In genomic region chr2:200092235-200092634, GRCh38 we compare ENCODE assay signal across 3 cellular contexts.
TF ChIP-seq lines count a peak whose summit lies in the region.

No MANE protein-coding gene starts in this region.

TF ChIP-seq in endothelial cell of umbilical vein, 7 proteins besides CTCF, POLR2A, EP300 and RAD21:
- TF ChIP-seq MAX (IDR thresholded peaks at IDR 0.05; ENCODE audit: insufficient read depth, insufficient read length), result no peak
- TF ChIP-seq POLR2AphosphoS5 (IDR thresholded peaks at IDR 0.05; ENCODE audit: insufficient read depth, low read depth, low read length), result no peak
- TF ChIP-seq GATA2 (IDR thresholded peaks at IDR 0.05; ENCODE audit: insufficient read depth, insufficient read length, low read depth, low read length), result no peak
- no peak for TF ChIP-seq EZH2 (IDR thresholded peaks at IDR 0.05; ENCODE audit: borderline replicate concordance, low read depth, low read length, severe bottlenecking)
- TF ChIP-seq MYC (IDR thresholded peaks at IDR 0.05; ENCODE audit: low read depth, low read length), result no peak
- no peak for TF ChIP-seq JUN (IDR thresholded peaks at IDR 0.05; ENCODE audit: borderline replicate concordance, insufficient read depth, insufficient read length, low read depth)
- TF ChIP-seq FOS (IDR thresholded peaks at IDR 0.05; ENCODE audit: borderline replicate concordance, insufficient read depth, low read length), result no peak

TF ChIP-seq in HepG2, 621 proteins besides CTCF, POLR2A, EP300 and RAD21 (continues in another document):
- peak; percentile 58 for TF ChIP-seq NR2F6 (IDR thresholded peaks at IDR 0.05)
- peak; percentile 50; the same call in 1 of the 2 replicates for TF ChIP-seq NR2F6 (CRISPR knock-in tag; IDR thresholded peaks at IDR 0.05)
- TF ChIP-seq SOX6 (IDR thresholded peaks at IDR 0.05), result no peak
- TF ChIP-seq SOX6 (CRISPR knock-in tag; IDR thresholded peaks at IDR 0.05), result peak; percentile 83
- TF ChIP-seq NR2F2 (IDR thresholded peaks at IDR 0.05; ENCODE audit: borderline replicate concordance, low read depth), result peak; percentile 55; the same call in 1 of the 2 replicates
- TF ChIP-seq ZMYM4 (CRISPR knock-in tag; IDR thresholded peaks at IDR 0.05), result 0 out of 2 replicates have a peak, but pooled peaks have one; percentile 25
- TF ChIP-seq, protein P1, sequence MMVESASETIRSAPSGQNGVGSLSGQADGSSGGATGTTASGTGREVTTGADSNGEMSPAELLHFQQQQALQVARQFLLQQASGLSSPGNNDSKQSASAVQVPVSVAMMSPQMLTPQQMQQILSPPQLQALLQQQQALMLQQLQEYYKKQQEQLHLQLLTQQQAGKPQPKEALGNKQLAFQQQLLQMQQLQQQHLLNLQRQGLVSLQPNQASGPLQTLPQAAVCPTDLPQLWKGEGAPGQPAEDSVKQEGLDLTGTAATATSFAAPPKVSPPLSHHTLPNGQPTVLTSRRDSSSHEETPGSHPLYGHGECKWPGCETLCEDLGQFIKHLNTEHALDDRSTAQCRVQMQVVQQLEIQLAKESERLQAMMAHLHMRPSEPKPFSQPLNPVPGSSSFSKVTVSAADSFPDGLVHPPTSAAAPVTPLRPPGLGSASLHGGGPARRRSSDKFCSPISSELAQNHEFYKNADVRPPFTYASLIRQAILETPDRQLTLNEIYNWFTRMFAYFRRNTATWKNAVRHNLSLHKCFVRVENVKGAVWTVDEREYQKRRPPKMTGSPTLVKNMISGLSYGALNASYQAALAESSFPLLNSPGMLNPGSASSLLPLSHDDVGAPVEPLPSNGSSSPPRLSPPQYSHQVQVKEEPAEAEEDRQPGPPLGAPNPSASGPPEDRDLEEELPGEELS (CRISPR knock-in tag; IDR thresholded peaks at IDR 0.05), result 0 out of 2 replicates have a peak, but pooled peaks have one; percentile 20
- no peak for TF ChIP-seq ZNF280D (CRISPR knock-in tag; IDR thresholded peaks at IDR 0.05)
- TF ChIP-seq KAT2B (IDR thresholded peaks at IDR 0.05; ENCODE audit: borderline replicate concordance, low read depth, low read length), result no peak
- no peak for TF ChIP-seq PAWR (CRISPR knock-in tag; IDR thresholded peaks at IDR 0.05; ENCODE audit: borderline replicate concordance)
- 0 out of 2 replicates have a peak, but pooled peaks have one; percentile 19 for TF ChIP-seq POGZ (CRISPR knock-in tag; IDR thresholded peaks at IDR 0.05)
- no peak for TF ChIP-seq NPAS2 (CRISPR knock-in tag; IDR thresholded peaks at IDR 0.05; ENCODE audit: borderline replicate concordance)
- no peak for TF ChIP-seq ZNF224 (CRISPR knock-in tag; IDR thresholded peaks at IDR 0.05)
- 0 out of 2 replicates have a peak, but pooled peaks have one; percentile 12 for TF ChIP-seq BCL6 (CRISPR knock-in tag; IDR thresholded peaks at IDR 0.05)
- 0 out of 2 replicates have a peak, but pooled peaks have one; percentile 19 for TF ChIP-seq FOXA3 (CRISPR knock-in tag; IDR thresholded peaks at IDR 0.05)
- TF ChIP-seq CEBPG (CRISPR knock-in tag; IDR thresholded peaks at IDR 0.05), result 0 out of 2 replicates have a peak, but pooled peaks have one; percentile 25
- peak; percentile 28; the same call in 1 of the 2 replicates for TF ChIP-seq HHEX (CRISPR knock-in tag; IDR thresholded peaks at IDR 0.05)
- TF ChIP-seq SOX5 (CRISPR knock-in tag; IDR thresholded peaks at IDR 0.05; ENCODE audit: borderline replicate concordance), result peak; percentile 87
- no peak for TF ChIP-seq ZNF317 (CRISPR knock-in tag; IDR thresholded peaks at IDR 0.05)
- TF ChIP-seq, protein P2, sequence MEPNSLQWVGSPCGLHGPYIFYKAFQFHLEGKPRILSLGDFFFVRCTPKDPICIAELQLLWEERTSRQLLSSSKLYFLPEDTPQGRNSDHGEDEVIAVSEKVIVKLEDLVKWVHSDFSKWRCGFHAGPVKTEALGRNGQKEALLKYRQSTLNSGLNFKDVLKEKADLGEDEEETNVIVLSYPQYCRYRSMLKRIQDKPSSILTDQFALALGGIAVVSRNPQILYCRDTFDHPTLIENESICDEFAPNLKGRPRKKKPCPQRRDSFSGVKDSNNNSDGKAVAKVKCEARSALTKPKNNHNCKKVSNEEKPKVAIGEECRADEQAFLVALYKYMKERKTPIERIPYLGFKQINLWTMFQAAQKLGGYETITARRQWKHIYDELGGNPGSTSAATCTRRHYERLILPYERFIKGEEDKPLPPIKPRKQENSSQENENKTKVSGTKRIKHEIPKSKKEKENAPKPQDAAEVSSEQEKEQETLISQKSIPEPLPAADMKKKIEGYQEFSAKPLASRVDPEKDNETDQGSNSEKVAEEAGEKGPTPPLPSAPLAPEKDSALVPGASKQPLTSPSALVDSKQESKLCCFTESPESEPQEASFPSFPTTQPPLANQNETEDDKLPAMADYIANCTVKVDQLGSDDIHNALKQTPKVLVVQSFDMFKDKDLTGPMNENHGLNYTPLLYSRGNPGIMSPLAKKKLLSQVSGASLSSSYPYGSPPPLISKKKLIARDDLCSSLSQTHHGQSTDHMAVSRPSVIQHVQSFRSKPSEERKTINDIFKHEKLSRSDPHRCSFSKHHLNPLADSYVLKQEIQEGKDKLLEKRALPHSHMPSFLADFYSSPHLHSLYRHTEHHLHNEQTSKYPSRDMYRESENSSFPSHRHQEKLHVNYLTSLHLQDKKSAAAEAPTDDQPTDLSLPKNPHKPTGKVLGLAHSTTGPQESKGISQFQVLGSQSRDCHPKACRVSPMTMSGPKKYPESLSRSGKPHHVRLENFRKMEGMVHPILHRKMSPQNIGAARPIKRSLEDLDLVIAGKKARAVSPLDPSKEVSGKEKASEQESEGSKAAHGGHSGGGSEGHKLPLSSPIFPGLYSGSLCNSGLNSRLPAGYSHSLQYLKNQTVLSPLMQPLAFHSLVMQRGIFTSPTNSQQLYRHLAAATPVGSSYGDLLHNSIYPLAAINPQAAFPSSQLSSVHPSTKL (CRISPR knock-in tag; IDR thresholded peaks at IDR 0.05), result peak; percentile 27; the same call in 1 of the 2 replicates
- peak; percentile 40; the same call in 1 of the 2 replicates for TF ChIP-seq SOX13 (IDR thresholded peaks at IDR 0.05)
- peak in 1 of 2 experiments; percentile 95; a peak in 2 of 4 replicates for TF ChIP-seq SOX13 (CRISPR knock-in tag; conservative IDR thresholded peaks at IDR 0.05 in 1 of 2, IDR thresholded peaks at IDR 0.05 in 1 of 2)

TF ChIP-seq in WTC11, 78 proteins besides CTCF, POLR2A, EP300 and RAD21 (continues in another document):
- TF ChIP-seq SMAD3 (CRISPR knock-in tag; IDR thresholded peaks at IDR 0.05; ENCODE audit: borderline replicate concordance) (no peak), ZBTB21 (CRISPR knock-in tag; IDR thresholded peaks at IDR 0.05; ENCODE audit: borderline replicate concordance) (no peak), MYBL2 (CRISPR knock-in tag; IDR thresholded peaks at IDR 0.05) (no peak), ZNF671 (CRISPR knock-in tag; IDR thresholded peaks at IDR 0.05) (no peak), ZNF416 (CRISPR knock-in tag; IDR thresholded peaks at IDR 0.05) (no peak), NFATC4 (CRISPR knock-in tag; IDR thresholded peaks at IDR 0.05) (no peak), E2F1 (CRISPR knock-in tag; IDR thresholded peaks at IDR 0.05) (no peak), NR3C1 (CRISPR knock-in tag; conservative IDR thresholded peaks at IDR 0.05; ENCODE audit: low read depth) (no peak), ZNF425 (CRISPR knock-in tag; conservative IDR thresholded peaks at IDR 0.05) (no peak)
- TF ChIP-seq, protein P3, sequence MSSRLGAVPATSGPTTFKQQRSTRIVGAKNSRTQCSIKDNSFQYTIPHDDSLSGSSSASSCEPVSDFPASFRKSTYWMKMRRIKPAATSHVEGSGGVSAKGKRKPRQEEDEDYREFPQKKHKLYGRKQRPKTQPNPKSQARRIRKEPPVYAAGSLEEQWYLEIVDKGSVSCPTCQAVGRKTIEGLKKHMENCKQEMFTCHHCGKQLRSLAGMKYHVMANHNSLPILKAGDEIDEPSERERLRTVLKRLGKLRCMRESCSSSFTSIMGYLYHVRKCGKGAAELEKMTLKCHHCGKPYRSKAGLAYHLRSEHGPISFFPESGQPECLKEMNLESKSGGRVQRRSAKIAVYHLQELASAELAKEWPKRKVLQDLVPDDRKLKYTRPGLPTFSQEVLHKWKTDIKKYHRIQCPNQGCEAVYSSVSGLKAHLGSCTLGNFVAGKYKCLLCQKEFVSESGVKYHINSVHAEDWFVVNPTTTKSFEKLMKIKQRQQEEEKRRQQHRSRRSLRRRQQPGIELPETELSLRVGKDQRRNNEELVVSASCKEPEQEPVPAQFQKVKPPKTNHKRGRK (CRISPR knock-in tag; IDR thresholded peaks at IDR 0.05; ENCODE audit: borderline replicate concordance), result no peak
- TF ChIP-seq, protein P4, sequence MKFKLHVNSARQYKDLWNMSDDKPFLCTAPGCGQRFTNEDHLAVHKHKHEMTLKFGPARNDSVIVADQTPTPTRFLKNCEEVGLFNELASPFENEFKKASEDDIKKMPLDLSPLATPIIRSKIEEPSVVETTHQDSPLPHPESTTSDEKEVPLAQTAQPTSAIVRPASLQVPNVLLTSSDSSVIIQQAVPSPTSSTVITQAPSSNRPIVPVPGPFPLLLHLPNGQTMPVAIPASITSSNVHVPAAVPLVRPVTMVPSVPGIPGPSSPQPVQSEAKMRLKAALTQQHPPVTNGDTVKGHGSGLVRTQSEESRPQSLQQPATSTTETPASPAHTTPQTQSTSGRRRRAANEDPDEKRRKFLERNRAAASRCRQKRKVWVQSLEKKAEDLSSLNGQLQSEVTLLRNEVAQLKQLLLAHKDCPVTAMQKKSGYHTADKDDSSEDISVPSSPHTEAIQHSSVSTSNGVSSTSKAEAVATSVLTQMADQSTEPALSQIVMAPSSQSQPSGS (CRISPR knock-in tag; IDR thresholded peaks at IDR 0.05; ENCODE audit: borderline replicate concordance, low read depth), result no peak
- TF ChIP-seq, protein P5, sequence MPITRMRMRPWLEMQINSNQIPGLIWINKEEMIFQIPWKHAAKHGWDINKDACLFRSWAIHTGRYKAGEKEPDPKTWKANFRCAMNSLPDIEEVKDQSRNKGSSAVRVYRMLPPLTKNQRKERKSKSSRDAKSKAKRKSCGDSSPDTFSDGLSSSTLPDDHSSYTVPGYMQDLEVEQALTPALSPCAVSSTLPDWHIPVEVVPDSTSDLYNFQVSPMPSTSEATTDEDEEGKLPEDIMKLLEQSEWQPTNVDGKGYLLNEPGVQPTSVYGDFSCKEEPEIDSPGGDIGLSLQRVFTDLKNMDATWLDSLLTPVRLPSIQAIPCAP (CRISPR knock-in tag; IDR thresholded peaks at IDR 0.05), result no peak
- TF ChIP-seq, protein P6, sequence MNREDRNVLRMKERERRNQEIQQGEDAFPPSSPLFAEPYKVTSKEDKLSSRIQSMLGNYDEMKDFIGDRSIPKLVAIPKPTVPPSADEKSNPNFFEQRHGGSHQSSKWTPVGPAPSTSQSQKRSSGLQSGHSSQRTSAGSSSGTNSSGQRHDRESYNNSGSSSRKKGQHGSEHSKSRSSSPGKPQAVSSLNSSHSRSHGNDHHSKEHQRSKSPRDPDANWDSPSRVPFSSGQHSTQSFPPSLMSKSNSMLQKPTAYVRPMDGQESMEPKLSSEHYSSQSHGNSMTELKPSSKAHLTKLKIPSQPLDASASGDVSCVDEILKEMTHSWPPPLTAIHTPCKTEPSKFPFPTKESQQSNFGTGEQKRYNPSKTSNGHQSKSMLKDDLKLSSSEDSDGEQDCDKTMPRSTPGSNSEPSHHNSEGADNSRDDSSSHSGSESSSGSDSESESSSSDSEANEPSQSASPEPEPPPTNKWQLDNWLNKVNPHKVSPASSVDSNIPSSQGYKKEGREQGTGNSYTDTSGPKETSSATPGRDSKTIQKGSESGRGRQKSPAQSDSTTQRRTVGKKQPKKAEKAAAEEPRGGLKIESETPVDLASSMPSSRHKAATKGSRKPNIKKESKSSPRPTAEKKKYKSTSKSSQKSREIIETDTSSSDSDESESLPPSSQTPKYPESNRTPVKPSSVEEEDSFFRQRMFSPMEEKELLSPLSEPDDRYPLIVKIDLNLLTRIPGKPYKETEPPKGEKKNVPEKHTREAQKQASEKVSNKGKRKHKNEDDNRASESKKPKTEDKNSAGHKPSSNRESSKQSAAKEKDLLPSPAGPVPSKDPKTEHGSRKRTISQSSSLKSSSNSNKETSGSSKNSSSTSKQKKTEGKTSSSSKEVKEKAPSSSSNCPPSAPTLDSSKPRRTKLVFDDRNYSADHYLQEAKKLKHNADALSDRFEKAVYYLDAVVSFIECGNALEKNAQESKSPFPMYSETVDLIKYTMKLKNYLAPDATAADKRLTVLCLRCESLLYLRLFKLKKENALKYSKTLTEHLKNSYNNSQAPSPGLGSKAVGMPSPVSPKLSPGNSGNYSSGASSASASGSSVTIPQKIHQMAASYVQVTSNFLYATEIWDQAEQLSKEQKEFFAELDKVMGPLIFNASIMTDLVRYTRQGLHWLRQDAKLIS (CRISPR knock-in tag; IDR thresholded peaks at IDR 0.05; ENCODE audit: borderline replicate concordance), result no peak
- TF ChIP-seq, protein P7, sequence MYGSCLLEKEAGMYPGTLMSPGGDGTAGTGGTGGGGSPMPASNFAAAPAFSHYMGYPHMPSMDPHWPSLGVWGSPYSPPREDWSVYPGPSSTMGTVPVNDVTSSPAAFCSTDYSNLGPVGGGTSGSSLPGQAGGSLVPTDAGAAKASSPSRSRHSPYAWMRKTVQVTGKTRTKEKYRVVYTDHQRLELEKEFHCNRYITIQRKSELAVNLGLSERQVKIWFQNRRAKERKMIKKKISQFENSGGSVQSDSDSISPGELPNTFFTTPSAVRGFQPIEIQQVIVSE (CRISPR knock-in tag; IDR thresholded peaks at IDR 0.05; ENCODE audit: borderline replicate concordance), result no peak
